ENCODE assay signal across 19 cellular contexts in the genomic region with DNA sequence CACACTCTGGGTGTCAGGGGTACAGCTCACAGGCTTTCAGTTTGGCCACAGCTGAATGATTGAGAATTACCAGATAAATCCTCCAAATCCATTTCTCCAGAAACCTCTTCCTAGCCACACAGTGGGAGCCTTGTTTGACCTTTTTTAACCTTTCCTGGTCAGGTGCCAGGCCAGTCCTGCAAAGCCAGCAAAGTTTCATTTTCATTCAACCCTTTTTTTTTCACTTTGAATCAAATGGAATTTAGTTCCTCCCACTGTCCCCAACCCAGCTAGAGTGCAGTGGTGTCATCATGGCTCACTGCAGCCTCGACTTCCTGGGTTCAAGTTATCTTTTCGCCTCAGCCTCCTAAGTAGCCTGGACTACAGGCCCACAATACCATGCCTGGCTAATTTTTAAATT.
A peak's percentile ranks its signal among the peaks of the same experiment; 100 is the strongest.
DNase-seq lines count a peak whose midpoint lies in the region; ATAC-seq and TF ChIP-seq lines count a peak whose summit lies in the region.
"Had no signal": no experiment of that assay in that cellular context is flagged by ENCODE, and none has a peak within 500 bp of the region (broad histone marks: within the 10 kb centered on the region; RNA-seq: fewer than 3 reads in every experiment).

No MANE protein-coding gene starts in this region.

- H3K9me2 ChIP-seq in PC-3 (replicated peaks; ENCODE audit: low read length) = no peaks in the 10 kb centered on the region

- no TSS peak for BruUV-seq in PC-3 (replicated peaks; lab: Mats Ljungman, UMichigan)

- CTCF ChIA-PET in PC-3 (lab: Charles Lee) = no interaction called here

- no peak for TF ChIP-seq POLR2A in testis (IDR thresholded peaks at IDR 0.05)

- TF ChIP-seq CTCF in right atrium auricular region (IDR thresholded peaks at IDR 0.05) (no peak), testis (IDR thresholded peaks at IDR 0.05) (no peak), PC-3 (conservative IDR thresholded peaks at IDR 0.05; ENCODE audit: low read depth, low read length) (no peak)

- POLR2A ChIA-PET in PC-3 (lab: Charles Lee; ENCODE audit: unreplicated experiment) = no interaction called here

- intact Hi-C loops in Right ventricle myocardium superior (cut with DNase I) (no loop called here), testis (cut with DNase I; ENCODE audit: low total_unique reads) (no loop called here), PC-3 (cut with micrococcal nuclease) (no loop called here)

- H3K9me3 ChIP-seq in right atrium auricular region = no peaks in the 10 kb centered on the region
- no peaks in the 10 kb centered on the region for H3K9me3 ChIP-seq in testis
- no peaks in the 10 kb centered on the region for H3K9me3 ChIP-seq in PC-3 (ENCODE audit: low read length)
- H3K9me3 ChIP-seq: Peyer's patch had no signal

- H3K27me3 ChIP-seq in right atrium auricular region (no peaks in the 10 kb centered on the region), testis (no peaks in the 10 kb centered on the region), PC-3 (ENCODE audit: low read length) (no peaks in the 10 kb centered on the region)
- H3K27me3 ChIP-seq: Peyer's patch had no signal

- peaks cover 0 to 3% of the 10 kb centered on the region in 2 donors for H3K4me1 ChIP-seq in right atrium auricular region
- no peaks in the 10 kb centered on the region for H3K4me1 ChIP-seq in testis
- H3K4me1 ChIP-seq in PC-3 (ENCODE audit: insufficient read depth, low read length) = no peaks in the 10 kb centered on the region
- H3K4me1 ChIP-seq: Peyer's patch had no signal

- H3K36me3 ChIP-seq in right atrium auricular region (peaks cover 10% of the 10 kb centered on the region), testis (ENCODE audit: low read depth, missing control alignments) (no peaks in the 10 kb centered on the region), PC-3 (ENCODE audit: low read depth, low read length) (no peaks in the 10 kb centered on the region)

- H3F3A ChIP-seq in PC-3 (ENCODE audit: low read length, unreplicated experiment) = no peaks in the 10 kb centered on the region

- no peak overlapping the region for H3K4me3 ChIP-seq in right atrium auricular region
- no peak overlapping the region for H3K4me3 ChIP-seq in testis
- no peak overlapping the region for H3K4me3 ChIP-seq in PC-3 (ENCODE audit: low read length)
- H3K4me3 ChIP-seq: Peyer's patch had no signal

- no peak for DNase-seq in Right ventricle myocardium superior
- no peak for DNase-seq in right atrium auricular region (ENCODE audit: low spot score)
- peak; percentile 25 for DNase-seq in RPMI8226
- DNase-seq in testis = peak; percentile 28
- DNase-seq in PC-3 = no peak
- no peak for DNase-seq in NCI-H1694 treated with DMSO at 0.1 percent for 48 hours (lab: John Stamatoyannopoulos, UW)
- no peak for DNase-seq in NCI-H69 (lab: John Stamatoyannopoulos, UW)
- DNase-seq: COR-L47, DMS153, EL, H7, KG1, MM.1S, NCI-H1105, NCI-H187, Peyer's patch, SIG-M5 had no signal

- no peak overlapping the region for H3K27ac ChIP-seq in right atrium auricular region
- no peak overlapping the region for H3K27ac ChIP-seq in testis
- no peak overlapping the region for H3K27ac ChIP-seq in PC-3 (ENCODE audit: low read length)
- H3K27ac ChIP-seq: C4-2B, Peyer's patch had no signal

- no peak overlapping the region for H3K9ac ChIP-seq in PC-3 (ENCODE audit: low read length)

- ATAC-seq in Right ventricle myocardium superior (ENCODE audit: poor library complexity) (peak; percentile 15), HG02852 (IDR thresholded peaks at IDR 0.05; ENCODE audit: unreplicated experiment) (peak; percentile 53), PC-3 (no peak)

- no peaks in the 10 kb centered on the region for H4K20me1 ChIP-seq in PC-3 (ENCODE audit: low read length)

- H2AFZ ChIP-seq in PC-3 (ENCODE audit: low read length) = no peak overlapping the region

- H3K4me2 ChIP-seq in PC-3 (ENCODE audit: low read length) = no peak overlapping the region

- WGBS in testis, 2 donors = 79 to 85% methylated on average over 2 of the region's 2 CpGs

- H3K79me2 ChIP-seq in PC-3 (ENCODE audit: low read length) = no peaks in the 10 kb centered on the region

Comparison
In these comparisons a context has a peak if more than half of its experiments do, and no peak if none do; other contexts are left out.
1. DNase-seq: peak in RPMI8226 (single experiment) and testis (single experiment); none in Right ventricle myocardium superior (single experiment), right atrium auricular region (single experiment), PC-3 (single experiment), NCI-H1694 treated with DMSO at 0.1 percent for 48 hours (single experiment) and NCI-H69 (single experiment).